ENCODE assay signal across 2 cellular contexts in genomic region chr2:180003566-180003965, GRCh38.
TF ChIP-seq lines count a peak whose summit lies in the region.

No MANE protein-coding gene starts in this region.

TF ChIP-seq in HepG2, 621 proteins besides CTCF, POLR2A, EP300 and RAD21:
- TF ChIP-seq ZNF629 (CRISPR knock-in tag; conservative IDR thresholded peaks at IDR 0.05) (peak; percentile 53), ZNF256 (CRISPR knock-in tag; conservative IDR thresholded peaks at IDR 0.05) (no peak), FOSL2 (CRISPR knock-in tag; IDR thresholded peaks at IDR 0.05) (peak; percentile 37; the same call in 1 of the 2 replicates), RBFOX2 (IDR thresholded peaks at IDR 0.05; ENCODE audit: low read depth, low read length) (0 out of 2 replicates have a peak, but pooled peaks have one; percentile 3)

TF ChIP-seq in GM12878, 131 proteins besides CTCF, POLR2A, EP300 and RAD21:
- TF ChIP-seq SP1 (IDR thresholded peaks at IDR 0.05; ENCODE audit: low read depth, low read length) (no peak), IRF3 (IDR thresholded peaks at IDR 0.05) (no peak), BHLHE40 (IDR thresholded peaks at IDR 0.05; ENCODE audit: borderline replicate concordance in 1 of 2, low read depth in 2 of 2, low read length in 1 of 2) (no peak), JUND (IDR thresholded peaks at IDR 0.05; ENCODE audit: low read depth, low read length) (no peak)
